11 cellular contexts compared by ENCODE assay signal in the genomic region with DNA sequence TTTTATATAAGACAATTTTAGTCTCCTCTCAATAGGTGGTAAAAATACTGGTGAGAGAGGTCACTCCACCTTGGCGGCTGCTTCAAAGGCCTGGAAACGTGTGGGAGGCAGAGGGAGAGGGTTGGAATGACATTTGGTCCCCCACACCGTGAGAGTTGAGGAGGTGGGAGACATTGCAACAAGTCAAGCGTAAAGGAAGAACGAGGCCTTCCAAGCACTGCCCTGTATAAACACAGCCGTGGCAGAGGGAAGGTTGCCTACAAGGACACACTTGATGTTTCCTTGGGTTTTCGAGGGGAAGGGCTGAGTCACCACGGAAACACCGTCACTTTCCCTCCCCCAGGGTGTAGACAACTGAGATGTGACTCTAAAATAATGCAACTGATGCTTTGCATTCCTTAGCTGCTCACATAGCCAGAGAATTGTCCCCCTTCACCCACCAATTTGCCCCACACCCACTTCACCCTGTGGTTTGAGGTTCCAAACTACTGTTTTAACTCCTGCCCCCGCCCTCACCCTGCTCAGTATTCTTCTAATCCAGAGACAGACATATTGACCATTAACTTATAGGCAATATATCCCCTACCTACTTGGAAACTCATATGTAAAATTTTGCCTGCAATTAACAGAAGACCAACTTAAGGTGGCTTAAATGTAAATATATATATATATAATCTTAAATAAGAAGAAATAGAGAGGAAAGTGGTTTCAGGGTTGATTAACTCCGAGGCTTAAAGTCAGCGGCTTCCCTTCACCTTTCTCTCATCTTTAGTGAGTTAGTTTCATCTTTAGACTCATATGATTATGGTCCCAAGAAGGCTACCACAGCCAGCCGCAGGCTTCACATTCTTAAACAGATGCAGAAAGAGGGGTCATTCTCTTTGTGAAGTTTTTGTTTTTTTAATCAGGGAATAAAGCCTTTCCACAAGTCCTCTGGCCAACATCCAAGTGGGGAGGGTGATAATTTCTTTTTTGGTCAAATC. TPM values are rescaled to one million over a fixed set of nuclear protein-coding genes. Genes with fewer than 3 reads are reported as not detected.
DNase-seq lines count a peak whose midpoint lies in the region; ATAC-seq, FAIRE-seq and TF ChIP-seq lines count a peak whose summit lies in the region.
"Had no signal": no experiment of that assay in that cellular context is flagged by ENCODE, and none has a peak within 500 bp of the region (broad histone marks: within the 10 kb centered on the region; RNA-seq: fewer than 3 reads in every experiment).

No MANE protein-coding gene starts in this region.

- H3K27ac ChIP-seq in IMR-90 (ENCODE audit: insufficient read depth, low read length): no peak overlapping the region; the same call in 1 of the 2 replicates
- no peak overlapping the region for H3K27ac ChIP-seq in mammary epithelial cell (ENCODE audit: insufficient read depth, low read depth, low read length)
- H3K27ac ChIP-seq: lower lobe of right lung, right lobe of liver had no signal

- H2AFZ ChIP-seq in IMR-90 (replicated peaks; ENCODE audit: low read length, poor library complexity) (peak overlapping the region; percentile 71), mammary epithelial cell (ENCODE audit: low read depth, low read length) (no peak overlapping the region)

- peak overlapping the region; percentile 39; the same call in 1 of the 2 replicates for H3K14ac ChIP-seq in IMR-90 (replicated peaks; ENCODE audit: low read depth, low read length)

- POLR2A ChIA-PET in IMR-90 (lab: Charles Lee; ENCODE audit: unreplicated experiment): no interaction called here

- TF ChIP-seq POLR2A in IMR-90 (IDR thresholded peaks at IDR 0.05; ENCODE audit: low read depth, low read length): no peak

- H3K79me1 ChIP-seq in IMR-90 (ENCODE audit: low read depth in 1 of 2, low read length in 2 of 2): no peaks in the 10 kb centered on the region

- H4K91ac ChIP-seq in IMR-90 (ENCODE audit: insufficient read depth, low read depth, low read length): peak overlapping the region; percentile 64; the same call in 1 of the 2 replicates

- peak overlapping the region; percentile 13; the same call in 1 of the 2 replicates for H4K5ac ChIP-seq in IMR-90 (ENCODE audit: low read depth, low read length)

- peak overlapping the region; percentile 73 for H2BK5ac ChIP-seq in IMR-90 (ENCODE audit: low read depth, low read length, poor library complexity, severe bottlenecking)

- DNase-seq in IMR-90 (peak; percentile 75), dedifferentiated amniotic fluid mesenchymal stem cell (ENCODE audit: extremely low spot score) (peak; percentile 16), urothelium cell line (ENCODE audit: low spot score) (peak; percentile 76), SK-N-DZ (ENCODE audit: low spot score) (no peak), GM19239 (ENCODE audit: insufficient read length, low spot score) (no peak), mammary epithelial cell (no peak)
- DNase-seq: DND-41, foreskin melanocyte, lower lobe of right lung, right lobe of liver had no signal

- H3K9me3 ChIP-seq in IMR-90 (ENCODE audit: control insufficient read depth, insufficient read depth, low read length) (no peaks in the 10 kb centered on the region), mammary epithelial cell (replicated peaks; ENCODE audit: insufficient read depth, low read length) (no peaks in the 10 kb centered on the region)
- H3K9me3 ChIP-seq: lower lobe of right lung, right lobe of liver had no signal

- H3K9me1 ChIP-seq in IMR-90 (ENCODE audit: insufficient read depth, low read length): peaks cover 5% of the 10 kb centered on the region; the same call in 1 of the 2 replicates

- peak overlapping the region; percentile 67 for H2BK20ac ChIP-seq in IMR-90 (ENCODE audit: low read depth, low read length)

- 0 out of 3 replicates have a peak overlapping the region, but pooled peaks have one; percentile 29 for H2BK15ac ChIP-seq in IMR-90 (ENCODE audit: low read depth, low read length)

- no peak overlapping the region for H2AK9ac ChIP-seq in IMR-90 (replicated peaks; ENCODE audit: low read depth, low read length, poor library complexity)

- TF ChIP-seq CTCF in IMR-90 (conservative IDR thresholded peaks at IDR 0.05; ENCODE audit: low read depth, low read length): no peak
- no peak for TF ChIP-seq CTCF in mammary epithelial cell (conservative IDR thresholded peaks at IDR 0.05 in 1 of 2, IDR thresholded peaks at IDR 0.05 in 1 of 2; ENCODE audit: extremely low read depth in 1 of 2, insufficient read depth in 1 of 2, low read depth in 1 of 2, low read length in 2 of 2)

- in situ Hi-C loops in IMR-90 (cut with MboI; ENCODE audit: low sequenced_read_pairs) (no loop called here), mammary epithelial cell (cut with MboI; ENCODE audit: low sequenced_read_pairs in 2 of 2) (no loop called here)

- H3K4me2 ChIP-seq in IMR-90 (ENCODE audit: low read depth, low read length): no peak overlapping the region
- H3K4me2 ChIP-seq in mammary epithelial cell (ENCODE audit: insufficient read depth, low read depth, low read length): no peak overlapping the region

- H3K23ac ChIP-seq in IMR-90 (ENCODE audit: low read depth, low read length): no peak overlapping the region

- H3K56ac ChIP-seq in IMR-90 (ENCODE audit: extremely low read depth, insufficient read depth, low read length): no peak overlapping the region

- TF ChIP-seq RAD21 in IMR-90 (IDR thresholded peaks at IDR 0.05; ENCODE audit: low read length): no peak

- H2AK5ac ChIP-seq in IMR-90 (ENCODE audit: low read depth, low read length): peak overlapping the region; percentile 23; the same call in 1 of the 2 replicates

- H4K20me1 ChIP-seq in IMR-90 (ENCODE audit: insufficient read depth, low read length) (no peaks in the 10 kb centered on the region), mammary epithelial cell (ENCODE audit: insufficient read depth, low read length) (no peaks in the 10 kb centered on the region)

- intact Hi-C loops in IMR-90 (cut with micrococcal nuclease): no loop called here
- intact Hi-C loops in mammary epithelial cell (cut with micrococcal nuclease): no loop called here

- H2BK120ac ChIP-seq in IMR-90 (ENCODE audit: low read depth, low read length): peak overlapping the region; percentile 79; the same call in 1 of the 2 replicates

- H3K4me1 ChIP-seq in IMR-90 (ENCODE audit: control insufficient read depth, insufficient read depth, low read length) (0 out of 2 replicates have a peak, but pooled peaks cover 2% of the 10 kb centered on the region), mammary epithelial cell (ENCODE audit: insufficient read depth, low read length) (no peaks in the 10 kb centered on the region)
- H3K4me1 ChIP-seq: lower lobe of right lung, right lobe of liver had no signal

- H3K9ac ChIP-seq in IMR-90 (ENCODE audit: low read depth, low read length) (no peak overlapping the region), mammary epithelial cell (ENCODE audit: insufficient read depth, low read length) (no peak overlapping the region)

- no peaks in the 10 kb centered on the region for H3K27me3 ChIP-seq in IMR-90 (ENCODE audit: control insufficient read depth, insufficient read depth, low read length)
- H3K27me3 ChIP-seq in mammary epithelial cell (ENCODE audit: insufficient read depth, low read length): no peaks in the 10 kb centered on the region
- H3K27me3 ChIP-seq: right lobe of liver had no signal

- dilution Hi-C loops in IMR-90 (cut with HindIII; ENCODE audit: low sequenced_read_pairs, unreplicated experiment) (no loop called here), mammary epithelial cell (cut with HindIII; ENCODE audit: low sequenced_read_pairs) (no loop called here)

- H3K36me3 ChIP-seq in IMR-90 (ENCODE audit: control insufficient read depth, insufficient read depth, low read length): no peaks in the 10 kb centered on the region
- H3K36me3 ChIP-seq in mammary epithelial cell (ENCODE audit: insufficient read depth, low read length): no peaks in the 10 kb centered on the region
- H3K36me3 ChIP-seq: lower lobe of right lung, right lobe of liver had no signal

- BruUV-seq in IMR-90 (replicated peaks; lab: Mats Ljungman, UMichigan): no TSS peak
- BruUV-seq in mammary epithelial cell (replicated peaks; lab: Mats Ljungman, UMichigan): no TSS peak

- no peaks in the 10 kb centered on the region for H3K79me2 ChIP-seq in mammary epithelial cell (ENCODE audit: insufficient read depth, low read length)

- ATAC-seq in GM19351 (IDR thresholded peaks at IDR 0.05; ENCODE audit: unreplicated experiment) (peak; percentile 74), IMR-90 (ENCODE audit: low read depth) (peak; percentile 77; the same call in 1 of the 2 replicates)
- ATAC-seq: lower lobe of right lung, right lobe of liver had no signal

- no peak overlapping the region for H3K4me3 ChIP-seq in IMR-90 (ENCODE audit: insufficient read depth, low read depth, low read length)
- H3K4me3 ChIP-seq in mammary epithelial cell (replicated peaks in 1 of 3; ENCODE audit: insufficient read depth in 1 of 3, low read depth in 2 of 3, low read length in 3 of 3): no peak overlapping the region
- H3K4me3 ChIP-seq: lower lobe of right lung, right lobe of liver had no signal

- CTCF ChIA-PET in IMR-90 (lab: Yijun Ruan, JAX): no interaction called here
- CTCF ChIA-PET in mammary epithelial cell (lab: Charles Lee; ENCODE audit: low non-redundant PET): no interaction called here

- no CpG with 5 or more reads among the region's 13 CpGs for WGBS in IMR-90 (ENCODE audit: extremely low coverage in 2 of 2, insufficient read length in 1 of 2), 2 experiments
- 62% methylated on average over 9 of the region's 13 CpGs for WGBS in mammary epithelial cell (ENCODE audit: low coverage, missing lambda C conversion rate)

- peak overlapping the region; percentile 38; the same call in 1 of the 2 replicates for H3K4ac ChIP-seq in IMR-90 (ENCODE audit: low read depth, low read length)

- peak overlapping the region in 1 of 2 experiments; percentile 74; a peak in 2 of 4 replicates for H4K8ac ChIP-seq in IMR-90 (ENCODE audit: low read depth in 2 of 2, low read length in 2 of 2)

- H3K18ac ChIP-seq in IMR-90 (ENCODE audit: low read depth, low read length): no peak overlapping the region; the same call in 1 of the 2 replicates

- FAIRE-seq in urothelium cell line (lab: Jason Lieb, UNC) (no peak), GM19239 (lab: Jason Lieb, UNC) (no peak)

TF ChIP-seq in IMR-90, 13 proteins besides CTCF, POLR2A, EP300 and RAD21 (continues in another document):
- no peak for TF ChIP-seq MXI1 (IDR thresholded peaks at IDR 0.05; ENCODE audit: borderline replicate concordance, low read depth, low read length)
- TF ChIP-seq MAZ (IDR thresholded peaks at IDR 0.05; ENCODE audit: borderline replicate concordance, low read depth, low read length): no peak

RNA-seq across cellular contexts. Expression of gene BDNF, which starts 54.1 kb away (rescaled TPM):
- total RNA-seq in IMR-90 (2012; rRNA removed) (152 and 174 TPM in 2 replicates), mammary epithelial cell (1 to 10 TPM; 1.4 to 2.5 TPM)
- polyA plus RNA-seq in IMR-90 (2012; rRNA removed) (91.9 and 94.8 TPM in 2 replicates), mammary epithelial cell (0.74 TPM)
- polyA plus RNA-seq in IMR-90 (2012; cell fraction: cytosol; rRNA removed): 50.7 and 60.1 TPM in 2 replicates
- 65.9 and 184 TPM in 2 replicates for polyA plus RNA-seq in IMR-90 (2012; cell fraction: nucleus; rRNA removed; ENCODE audit: low replicate concordance)
- 16.5 and 17.5 TPM in 2 replicates for polyA plus RNA-seq in SK-N-DZ (2014; cell fraction: cytosol; rRNA removed)
- polyA plus RNA-seq in SK-N-DZ (2014; cell fraction: nucleus; rRNA removed): 15.7 and 17.1 TPM in 2 replicates
- 1.3 TPM for polyA minus RNA-seq in mammary epithelial cell

Comparison
In these comparisons a context has a peak if more than half of its experiments do, and no peak if none do; other contexts are left out.
1. DNase-seq: peak in IMR-90 (single experiment), dedifferentiated amniotic fluid mesenchymal stem cell (single experiment) and urothelium cell line (single experiment); none in SK-N-DZ (single experiment), GM19239 (single experiment) and mammary epithelial cell (single experiment).
2. RNA of gene BDNF, which starts 54.1 kb away (total RNA-seq): 152 to 174 TPM in IMR-90; 1.4 to 2.5 TPM in mammary epithelial cell; every median in the first group is over 10 times any median in the second.